Comparison of ENCODE assay signal across 24 cellular contexts in genomic region chr11:111364503-111364902, GRCh38. TPM values are rescaled to one million over a fixed set of nuclear protein-coding genes. Genes with fewer than 3 reads are reported as not detected.
DNase-seq lines count a peak whose midpoint lies in the region; FAIRE-seq and TF ChIP-seq lines count a peak whose summit lies in the region.
"Had no signal": no experiment of that assay in that cellular context is flagged by ENCODE, and none has a peak within 500 bp of the region (broad histone marks: within the 10 kb centered on the region; RNA-seq: fewer than 3 reads in every experiment).

No MANE protein-coding gene starts in this region.

- H3K36me3 ChIP-seq in SU-DHL-6 (ENCODE audit: low read length), result peaks cover 3% of the 10 kb centered on the region; the same call in 1 of the 2 replicates
- H3K36me3 ChIP-seq: MG63 had no signal

- no peaks in the 10 kb centered on the region for H3K9me3 ChIP-seq in SU-DHL-6 (ENCODE audit: insufficient read depth, low read length)
- H3K9me3 ChIP-seq: MG63, SK-N-SH had no signal

- in situ Hi-C loops in KBM-7 (cut with MboI; ENCODE audit: low pct_unique_long_range_greater_than_20kb, low sequenced_read_pairs), result no loop called here

- peaks cover 89% of the 10 kb centered on the region for H3F3A ChIP-seq in SU-DHL-6 (ENCODE audit: insufficient read depth)

- H3K4me3 ChIP-seq in SU-DHL-6 (ENCODE audit: insufficient read depth, low read length, poor library complexity, severe bottlenecking) (peak overlapping the region; percentile 58), dorsolateral prefrontal cortex (no peak overlapping the region)
- H3K4me3 ChIP-seq: MG63 had no signal

- FAIRE-seq in GM18507 (lab: Jason Lieb, UNC) (peak; percentile 56), urothelium cell line (lab: Jason Lieb, UNC) (peak; percentile 79)

- no peaks in the 10 kb centered on the region for H3K9me2 ChIP-seq in SU-DHL-6 (replicated peaks; ENCODE audit: insufficient read depth, low read length)
- H3K9me2 ChIP-seq: SK-N-SH had no signal

- H3K4me2 ChIP-seq in SU-DHL-6 (ENCODE audit: low read depth, low read length, poor library complexity, severe bottlenecking), result peak overlapping the region; percentile 70
- H3K4me2 ChIP-seq: SK-N-SH had no signal

- H3K79me2 ChIP-seq in SU-DHL-6 (ENCODE audit: insufficient read depth, low read length), result peaks cover 99% of the 10 kb centered on the region

- no peak for DNase-seq in GM18507 (ENCODE audit: extremely low spot score, insufficient read length, low read depth)
- DNase-seq in urothelium cell line (ENCODE audit: low spot score), result no peak
- no peak for DNase-seq in KBM-7
- DNase-seq in occipital lobe (lab: John Stamatoyannopoulos, UW), result no peak
- DNase-seq in dorsolateral prefrontal cortex, result no peak
- DNase-seq: ACHN; DMS79 treated with DMSO at 0.1 percent for 48 hours; H7; HFFc6; Kasumi-1; MG63; NCI-H1092 treated with DMSO at 0.1 percent for 48 hours; NCI-H146; NCI-H2029 treated with DMSO at 0.1 percent for 48 hours; NCI-H446 treated with DMSO at 0.1 percent for 48 hours; NCI-H69; NK-92 treated with Interleukin-12 subunit alpha and Interleukin-12 subunit beta, amount 100 ng/mL, for 24 hours; PC-3; SHP77 treated with DMSO at 0.1 percent for 48 hours; SK-N-SH; T-cell had no signal

- peaks cover 14% of the 10 kb centered on the region for H3K36me3 Mint-ChIP-seq in IgD-negative memory B cell
- H3K36me3 Mint-ChIP-seq: CD14-positive monocyte, T-cell had no signal

- no peaks in the 10 kb centered on the region for H3K9me3 Mint-ChIP-seq in IgD-negative memory B cell
- H3K9me3 Mint-ChIP-seq: CD14-positive monocyte, HFFc6, T-cell had no signal

- intact Hi-C loops in dorsolateral prefrontal cortex (cut with DNase I), result no loop called here

- H3K27me3 ChIP-seq in SU-DHL-6 (ENCODE audit: low read length) (no peaks in the 10 kb centered on the region), dorsolateral prefrontal cortex (no peaks in the 10 kb centered on the region)
- H3K27me3 ChIP-seq: MG63 had no signal

- H3K4me1 Mint-ChIP-seq in IgD-negative memory B cell, result peaks cover 59 to 84% (median 78%) of the 10 kb centered on the region in 3 donors
- H3K4me1 Mint-ChIP-seq: CD14-positive monocyte had no signal

- H3K4me3 Mint-ChIP-seq in IgD-negative memory B cell, result peak overlapping the region in 3 of 4 donors; percentile 79 to 98 (median 83)
- H3K4me3 Mint-ChIP-seq: CD14-positive monocyte, HFFc6, T-cell had no signal

- TF ChIP-seq CTCF in SU-DHL-6 (IDR thresholded peaks at IDR 0.05; ENCODE audit: insufficient read depth, low read length, poor library complexity, severe bottlenecking) (no peak), dorsolateral prefrontal cortex (IDR thresholded peaks at IDR 0.05 in 54 of 56, conservative IDR thresholded peaks at IDR 0.05 in 2 of 56; ENCODE audit: low read depth in 1 of 56, partially characterized antibody in 56 of 56) (no peak)

- H3K27ac Mint-ChIP-seq in IgD-negative memory B cell, result peak overlapping the region in 2 of 3 donors; percentile 80 to 86
- H3K27ac Mint-ChIP-seq: CD14-positive monocyte, HFFc6, T-cell had no signal

- H3K27me3 Mint-ChIP-seq in IgD-negative memory B cell, result no peaks in the 10 kb centered on the region
- H3K27me3 Mint-ChIP-seq: T-cell had no signal

- H3K9ac ChIP-seq in SU-DHL-6 (ENCODE audit: low read length), result peak overlapping the region; percentile 67
- H3K9ac ChIP-seq: SK-N-SH had no signal

- no peak overlapping the region for H2AFZ ChIP-seq in SU-DHL-6 (ENCODE audit: low read depth, low read length, severe bottlenecking)

- no peaks in the 10 kb centered on the region for H4K20me1 ChIP-seq in SU-DHL-6 (ENCODE audit: low read depth, low read length)

- H3K27ac ChIP-seq in SU-DHL-6 (ENCODE audit: low read depth, low read length) (peak overlapping the region; percentile 94), dorsolateral prefrontal cortex (no peak overlapping the region)

RNA-seq across cellular contexts. Expression of gene POU2AF1, which starts 14.6 kb away (rescaled TPM):
- 194 TPM for polyA plus RNA-seq in IgD-negative memory B cell
- total RNA-seq in occipital lobe (not detected), dorsolateral prefrontal cortex (1 to 10 TPM in 65 of 120 experiments, under 1 TPM in 48, not detected in 7; 0.14 to 6.3 (median 1.1) TPM)
- total RNA-seq: H7, HFFc6, PC-3 had no signal
